Comparison of ENCODE assay signal across 1 cellular context in the genomic region with DNA sequence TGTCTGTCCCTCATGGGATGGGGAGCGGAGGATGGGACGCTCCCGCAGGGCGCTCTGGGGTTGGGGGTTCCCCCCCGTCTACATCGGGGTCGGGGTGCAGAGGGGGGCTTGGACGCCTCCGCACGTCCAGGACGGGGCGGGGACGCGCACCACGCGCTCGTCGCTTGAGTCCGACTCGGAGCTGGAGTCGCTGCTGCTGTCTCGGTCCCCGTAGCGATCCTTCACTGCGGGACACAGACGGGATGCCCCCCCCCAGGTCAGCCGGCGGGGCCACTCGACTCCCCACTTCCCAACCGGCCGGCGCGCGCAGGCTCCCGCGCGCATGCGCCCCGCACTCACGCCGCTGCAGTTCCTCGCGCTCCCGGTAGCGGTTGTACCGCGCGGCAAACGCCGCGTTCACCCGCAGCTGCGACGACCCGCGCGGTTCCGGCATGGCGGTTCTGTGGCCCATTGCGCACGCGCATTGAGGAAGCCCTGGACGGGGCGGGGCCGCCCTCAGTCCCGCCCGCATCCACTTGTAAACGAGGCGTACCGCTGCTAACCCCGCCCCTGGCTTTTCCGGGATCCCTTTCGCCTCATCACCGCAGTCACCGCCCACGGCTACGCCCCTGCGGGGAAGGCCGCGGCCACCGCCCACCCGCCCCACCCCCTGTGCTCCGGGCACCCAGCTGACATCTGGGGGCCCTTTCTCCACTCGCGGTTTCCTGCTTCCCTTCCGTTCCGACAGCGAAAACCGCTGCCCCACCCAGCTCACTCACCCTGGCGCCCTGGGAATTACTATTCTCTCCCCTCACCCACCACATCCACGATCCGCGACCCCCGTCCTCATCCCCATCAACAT.
A peak's percentile ranks its signal among the peaks of the same experiment; 100 is the strongest.
TF ChIP-seq lines count a peak whose summit lies in the region.

A gene (minus strand): TSS at position 444 of the 841 bp plus-strand sequence. CDS start 11 bp downstream, at position 433.

TF ChIP-seq in K562, 482 proteins besides CTCF, POLR2A, EP300 and RAD21 (continued from another document and continues in another):
- peak; percentile 93 for TF ChIP-seq RB1 (IDR thresholded peaks at IDR 0.05; ENCODE audit: low read depth)
- TF ChIP-seq, protein P1, sequence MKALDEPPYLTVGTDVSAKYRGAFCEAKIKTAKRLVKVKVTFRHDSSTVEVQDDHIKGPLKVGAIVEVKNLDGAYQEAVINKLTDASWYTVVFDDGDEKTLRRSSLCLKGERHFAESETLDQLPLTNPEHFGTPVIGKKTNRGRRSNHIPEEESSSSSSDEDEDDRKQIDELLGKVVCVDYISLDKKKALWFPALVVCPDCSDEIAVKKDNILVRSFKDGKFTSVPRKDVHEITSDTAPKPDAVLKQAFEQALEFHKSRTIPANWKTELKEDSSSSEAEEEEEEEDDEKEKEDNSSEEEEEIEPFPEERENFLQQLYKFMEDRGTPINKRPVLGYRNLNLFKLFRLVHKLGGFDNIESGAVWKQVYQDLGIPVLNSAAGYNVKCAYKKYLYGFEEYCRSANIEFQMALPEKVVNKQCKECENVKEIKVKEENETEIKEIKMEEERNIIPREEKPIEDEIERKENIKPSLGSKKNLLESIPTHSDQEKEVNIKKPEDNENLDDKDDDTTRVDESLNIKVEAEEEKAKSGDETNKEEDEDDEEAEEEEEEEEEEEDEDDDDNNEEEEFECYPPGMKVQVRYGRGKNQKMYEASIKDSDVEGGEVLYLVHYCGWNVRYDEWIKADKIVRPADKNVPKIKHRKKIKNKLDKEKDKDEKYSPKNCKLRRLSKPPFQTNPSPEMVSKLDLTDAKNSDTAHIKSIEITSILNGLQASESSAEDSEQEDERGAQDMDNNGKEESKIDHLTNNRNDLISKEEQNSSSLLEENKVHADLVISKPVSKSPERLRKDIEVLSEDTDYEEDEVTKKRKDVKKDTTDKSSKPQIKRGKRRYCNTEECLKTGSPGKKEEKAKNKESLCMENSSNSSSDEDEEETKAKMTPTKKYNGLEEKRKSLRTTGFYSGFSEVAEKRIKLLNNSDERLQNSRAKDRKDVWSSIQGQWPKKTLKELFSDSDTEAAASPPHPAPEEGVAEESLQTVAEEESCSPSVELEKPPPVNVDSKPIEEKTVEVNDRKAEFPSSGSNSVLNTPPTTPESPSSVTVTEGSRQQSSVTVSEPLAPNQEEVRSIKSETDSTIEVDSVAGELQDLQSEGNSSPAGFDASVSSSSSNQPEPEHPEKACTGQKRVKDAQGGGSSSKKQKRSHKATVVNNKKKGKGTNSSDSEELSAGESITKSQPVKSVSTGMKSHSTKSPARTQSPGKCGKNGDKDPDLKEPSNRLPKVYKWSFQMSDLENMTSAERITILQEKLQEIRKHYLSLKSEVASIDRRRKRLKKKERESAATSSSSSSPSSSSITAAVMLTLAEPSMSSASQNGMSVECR (CRISPR knock-in tag; IDR thresholded peaks at IDR 0.05), result peak; percentile 84
- TF ChIP-seq PHF20 (IDR thresholded peaks at IDR 0.05; ENCODE audit: partially characterized antibody), result peak; percentile 32
- TF ChIP-seq FOXK2 (conservative IDR thresholded peaks at IDR 0.05 in 1 of 2, IDR thresholded peaks at IDR 0.05 in 1 of 2; ENCODE audit: low read depth in 2 of 2), result peak; percentile 85 to 86
- TF ChIP-seq, protein P2, sequence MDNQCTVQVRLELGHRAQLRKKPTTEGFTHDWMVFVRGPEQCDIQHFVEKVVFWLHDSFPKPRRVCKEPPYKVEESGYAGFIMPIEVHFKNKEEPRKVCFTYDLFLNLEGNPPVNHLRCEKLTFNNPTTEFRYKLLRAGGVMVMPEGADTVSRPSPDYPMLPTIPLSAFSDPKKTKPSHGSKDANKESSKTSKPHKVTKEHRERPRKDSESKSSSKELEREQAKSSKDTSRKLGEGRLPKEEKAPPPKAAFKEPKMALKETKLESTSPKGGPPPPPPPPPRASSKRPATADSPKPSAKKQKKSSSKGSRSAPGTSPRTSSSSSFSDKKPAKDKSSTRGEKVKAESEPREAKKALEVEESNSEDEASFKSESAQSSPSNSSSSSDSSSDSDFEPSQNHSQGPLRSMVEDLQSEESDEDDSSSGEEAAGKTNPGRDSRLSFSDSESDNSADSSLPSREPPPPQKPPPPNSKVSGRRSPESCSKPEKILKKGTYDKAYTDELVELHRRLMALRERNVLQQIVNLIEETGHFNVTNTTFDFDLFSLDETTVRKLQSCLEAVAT (IDR thresholded peaks at IDR 0.05), result no peak
- no peak for TF ChIP-seq FOSL1 (tag; conservative IDR thresholded peaks at IDR 0.05)
- TF ChIP-seq C11orf30 (IDR thresholded peaks at IDR 0.05; ENCODE audit: low read depth), result no peak
- TF ChIP-seq TCF7L2 (IDR thresholded peaks at IDR 0.05; ENCODE audit: low read depth, low read length), result no peak
- TF ChIP-seq TEAD4 (IDR thresholded peaks at IDR 0.05; ENCODE audit: low read length), result no peak
- no peak for TF ChIP-seq TEAD4 (CRISPR knock-in tag; IDR thresholded peaks at IDR 0.05; ENCODE audit: borderline replicate concordance)
- TF ChIP-seq, protein P3, sequence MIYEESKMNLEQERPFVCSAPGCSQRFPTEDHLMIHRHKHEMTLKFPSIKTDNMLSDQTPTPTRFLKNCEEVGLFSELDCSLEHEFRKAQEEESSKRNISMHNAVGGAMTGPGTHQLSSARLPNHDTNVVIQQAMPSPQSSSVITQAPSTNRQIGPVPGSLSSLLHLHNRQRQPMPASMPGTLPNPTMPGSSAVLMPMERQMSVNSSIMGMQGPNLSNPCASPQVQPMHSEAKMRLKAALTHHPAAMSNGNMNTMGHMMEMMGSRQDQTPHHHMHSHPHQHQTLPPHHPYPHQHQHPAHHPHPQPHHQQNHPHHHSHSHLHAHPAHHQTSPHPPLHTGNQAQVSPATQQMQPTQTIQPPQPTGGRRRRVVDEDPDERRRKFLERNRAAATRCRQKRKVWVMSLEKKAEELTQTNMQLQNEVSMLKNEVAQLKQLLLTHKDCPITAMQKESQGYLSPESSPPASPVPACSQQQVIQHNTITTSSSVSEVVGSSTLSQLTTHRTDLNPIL (CRISPR knock-in tag; IDR thresholded peaks at IDR 0.05), result no peak
- TF ChIP-seq CBX1 (IDR thresholded peaks at IDR 0.05; ENCODE audit: low read depth), result peak; percentile 71; the same call in 1 of the 2 replicates
- TF ChIP-seq ZNF444 (CRISPR knock-in tag; IDR thresholded peaks at IDR 0.05), result no peak
- 0 out of 2 replicates have a peak, but pooled peaks have one; percentile 7 for TF ChIP-seq ZNF766 (CRISPR knock-in tag; conservative IDR thresholded peaks at IDR 0.05)
- TF ChIP-seq MYC (IDR thresholded peaks at IDR 0.05; ENCODE audit: low read depth, low read length), result peak; percentile 90
- peak; percentile 79; the same call in 1 of the 2 replicates for TF ChIP-seq MYC (CRISPR knock-in tag; IDR thresholded peaks at IDR 0.05; ENCODE audit: borderline replicate concordance, low read depth)
- no peak for TF ChIP-seq KDM2B (CRISPR knock-in tag; IDR thresholded peaks at IDR 0.05)
- TF ChIP-seq, protein P4, sequence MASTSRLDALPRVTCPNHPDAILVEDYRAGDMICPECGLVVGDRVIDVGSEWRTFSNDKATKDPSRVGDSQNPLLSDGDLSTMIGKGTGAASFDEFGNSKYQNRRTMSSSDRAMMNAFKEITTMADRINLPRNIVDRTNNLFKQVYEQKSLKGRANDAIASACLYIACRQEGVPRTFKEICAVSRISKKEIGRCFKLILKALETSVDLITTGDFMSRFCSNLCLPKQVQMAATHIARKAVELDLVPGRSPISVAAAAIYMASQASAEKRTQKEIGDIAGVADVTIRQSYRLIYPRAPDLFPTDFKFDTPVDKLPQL (IDR thresholded peaks at IDR 0.05; ENCODE audit: extremely low read depth, insufficient read length), result no peak
- TF ChIP-seq, protein P5, sequence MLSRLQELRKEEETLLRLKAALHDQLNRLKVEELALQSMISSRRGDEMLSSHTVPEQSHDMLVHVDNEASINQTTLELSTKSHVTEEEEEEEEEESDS (CRISPR knock-in tag; IDR thresholded peaks at IDR 0.05), result no peak
- peak; percentile 89 for TF ChIP-seq CTBP1 (IDR thresholded peaks at IDR 0.05; ENCODE audit: borderline replicate concordance)
- no peak for TF ChIP-seq ZBED1 (IDR thresholded peaks at IDR 0.05)
- no peak for TF ChIP-seq RAD51 (IDR thresholded peaks at IDR 0.05; ENCODE audit: borderline replicate concordance, low read depth)
- TF ChIP-seq SRF (CRISPR knock-in tag; IDR thresholded peaks at IDR 0.05), result peak in 1 of 2 experiments; percentile 68; a peak in 1 of 4 replicates
- peak; percentile 77; the same call in 1 of the 2 replicates for TF ChIP-seq PHF8 (IDR thresholded peaks at IDR 0.05; ENCODE audit: borderline replicate concordance, low read length)
- TF ChIP-seq, protein P6, sequence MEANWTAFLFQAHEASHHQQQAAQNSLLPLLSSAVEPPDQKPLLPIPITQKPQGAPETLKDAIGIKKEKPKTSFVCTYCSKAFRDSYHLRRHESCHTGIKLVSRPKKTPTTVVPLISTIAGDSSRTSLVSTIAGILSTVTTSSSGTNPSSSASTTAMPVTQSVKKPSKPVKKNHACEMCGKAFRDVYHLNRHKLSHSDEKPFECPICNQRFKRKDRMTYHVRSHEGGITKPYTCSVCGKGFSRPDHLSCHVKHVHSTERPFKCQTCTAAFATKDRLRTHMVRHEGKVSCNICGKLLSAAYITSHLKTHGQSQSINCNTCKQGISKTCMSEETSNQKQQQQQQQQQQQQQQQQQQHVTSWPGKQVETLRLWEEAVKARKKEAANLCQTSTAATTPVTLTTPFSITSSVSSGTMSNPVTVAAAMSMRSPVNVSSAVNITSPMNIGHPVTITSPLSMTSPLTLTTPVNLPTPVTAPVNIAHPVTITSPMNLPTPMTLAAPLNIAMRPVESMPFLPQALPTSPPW (CRISPR knock-in tag; IDR thresholded peaks at IDR 0.05), result peak; percentile 81
- no peak for TF ChIP-seq HLTF (IDR thresholded peaks at IDR 0.05)
- TF ChIP-seq, protein P7, sequence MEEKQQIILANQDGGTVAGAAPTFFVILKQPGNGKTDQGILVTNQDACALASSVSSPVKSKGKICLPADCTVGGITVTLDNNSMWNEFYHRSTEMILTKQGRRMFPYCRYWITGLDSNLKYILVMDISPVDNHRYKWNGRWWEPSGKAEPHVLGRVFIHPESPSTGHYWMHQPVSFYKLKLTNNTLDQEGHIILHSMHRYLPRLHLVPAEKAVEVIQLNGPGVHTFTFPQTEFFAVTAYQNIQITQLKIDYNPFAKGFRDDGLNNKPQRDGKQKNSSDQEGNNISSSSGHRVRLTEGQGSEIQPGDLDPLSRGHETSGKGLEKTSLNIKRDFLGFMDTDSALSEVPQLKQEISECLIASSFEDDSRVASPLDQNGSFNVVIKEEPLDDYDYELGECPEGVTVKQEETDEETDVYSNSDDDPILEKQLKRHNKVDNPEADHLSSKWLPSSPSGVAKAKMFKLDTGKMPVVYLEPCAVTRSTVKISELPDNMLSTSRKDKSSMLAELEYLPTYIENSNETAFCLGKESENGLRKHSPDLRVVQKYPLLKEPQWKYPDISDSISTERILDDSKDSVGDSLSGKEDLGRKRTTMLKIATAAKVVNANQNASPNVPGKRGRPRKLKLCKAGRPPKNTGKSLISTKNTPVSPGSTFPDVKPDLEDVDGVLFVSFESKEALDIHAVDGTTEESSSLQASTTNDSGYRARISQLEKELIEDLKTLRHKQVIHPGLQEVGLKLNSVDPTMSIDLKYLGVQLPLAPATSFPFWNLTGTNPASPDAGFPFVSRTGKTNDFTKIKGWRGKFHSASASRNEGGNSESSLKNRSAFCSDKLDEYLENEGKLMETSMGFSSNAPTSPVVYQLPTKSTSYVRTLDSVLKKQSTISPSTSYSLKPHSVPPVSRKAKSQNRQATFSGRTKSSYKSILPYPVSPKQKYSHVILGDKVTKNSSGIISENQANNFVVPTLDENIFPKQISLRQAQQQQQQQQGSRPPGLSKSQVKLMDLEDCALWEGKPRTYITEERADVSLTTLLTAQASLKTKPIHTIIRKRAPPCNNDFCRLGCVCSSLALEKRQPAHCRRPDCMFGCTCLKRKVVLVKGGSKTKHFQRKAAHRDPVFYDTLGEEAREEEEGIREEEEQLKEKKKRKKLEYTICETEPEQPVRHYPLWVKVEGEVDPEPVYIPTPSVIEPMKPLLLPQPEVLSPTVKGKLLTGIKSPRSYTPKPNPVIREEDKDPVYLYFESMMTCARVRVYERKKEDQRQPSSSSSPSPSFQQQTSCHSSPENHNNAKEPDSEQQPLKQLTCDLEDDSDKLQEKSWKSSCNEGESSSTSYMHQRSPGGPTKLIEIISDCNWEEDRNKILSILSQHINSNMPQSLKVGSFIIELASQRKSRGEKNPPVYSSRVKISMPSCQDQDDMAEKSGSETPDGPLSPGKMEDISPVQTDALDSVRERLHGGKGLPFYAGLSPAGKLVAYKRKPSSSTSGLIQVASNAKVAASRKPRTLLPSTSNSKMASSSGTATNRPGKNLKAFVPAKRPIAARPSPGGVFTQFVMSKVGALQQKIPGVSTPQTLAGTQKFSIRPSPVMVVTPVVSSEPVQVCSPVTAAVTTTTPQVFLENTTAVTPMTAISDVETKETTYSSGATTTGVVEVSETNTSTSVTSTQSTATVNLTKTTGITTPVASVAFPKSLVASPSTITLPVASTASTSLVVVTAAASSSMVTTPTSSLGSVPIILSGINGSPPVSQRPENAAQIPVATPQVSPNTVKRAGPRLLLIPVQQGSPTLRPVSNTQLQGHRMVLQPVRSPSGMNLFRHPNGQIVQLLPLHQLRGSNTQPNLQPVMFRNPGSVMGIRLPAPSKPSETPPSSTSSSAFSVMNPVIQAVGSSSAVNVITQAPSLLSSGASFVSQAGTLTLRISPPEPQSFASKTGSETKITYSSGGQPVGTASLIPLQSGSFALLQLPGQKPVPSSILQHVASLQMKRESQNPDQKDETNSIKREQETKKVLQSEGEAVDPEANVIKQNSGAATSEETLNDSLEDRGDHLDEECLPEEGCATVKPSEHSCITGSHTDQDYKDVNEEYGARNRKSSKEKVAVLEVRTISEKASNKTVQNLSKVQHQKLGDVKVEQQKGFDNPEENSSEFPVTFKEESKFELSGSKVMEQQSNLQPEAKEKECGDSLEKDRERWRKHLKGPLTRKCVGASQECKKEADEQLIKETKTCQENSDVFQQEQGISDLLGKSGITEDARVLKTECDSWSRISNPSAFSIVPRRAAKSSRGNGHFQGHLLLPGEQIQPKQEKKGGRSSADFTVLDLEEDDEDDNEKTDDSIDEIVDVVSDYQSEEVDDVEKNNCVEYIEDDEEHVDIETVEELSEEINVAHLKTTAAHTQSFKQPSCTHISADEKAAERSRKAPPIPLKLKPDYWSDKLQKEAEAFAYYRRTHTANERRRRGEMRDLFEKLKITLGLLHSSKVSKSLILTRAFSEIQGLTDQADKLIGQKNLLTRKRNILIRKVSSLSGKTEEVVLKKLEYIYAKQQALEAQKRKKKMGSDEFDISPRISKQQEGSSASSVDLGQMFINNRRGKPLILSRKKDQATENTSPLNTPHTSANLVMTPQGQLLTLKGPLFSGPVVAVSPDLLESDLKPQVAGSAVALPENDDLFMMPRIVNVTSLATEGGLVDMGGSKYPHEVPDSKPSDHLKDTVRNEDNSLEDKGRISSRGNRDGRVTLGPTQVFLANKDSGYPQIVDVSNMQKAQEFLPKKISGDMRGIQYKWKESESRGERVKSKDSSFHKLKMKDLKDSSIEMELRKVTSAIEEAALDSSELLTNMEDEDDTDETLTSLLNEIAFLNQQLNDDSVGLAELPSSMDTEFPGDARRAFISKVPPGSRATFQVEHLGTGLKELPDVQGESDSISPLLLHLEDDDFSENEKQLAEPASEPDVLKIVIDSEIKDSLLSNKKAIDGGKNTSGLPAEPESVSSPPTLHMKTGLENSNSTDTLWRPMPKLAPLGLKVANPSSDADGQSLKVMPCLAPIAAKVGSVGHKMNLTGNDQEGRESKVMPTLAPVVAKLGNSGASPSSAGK (IDR thresholded peaks at IDR 0.05), result peak; percentile 95
- TF ChIP-seq ATF1 (CRISPR knock-in tag; IDR thresholded peaks at IDR 0.05), result no peak
- TF ChIP-seq ATF1 (tag; IDR thresholded peaks at IDR 0.05), result peak; percentile 55; the same call in 1 of the 2 replicates
- TF ChIP-seq ZNF3 (CRISPR knock-in tag; IDR thresholded peaks at IDR 0.05), result no peak
- TF ChIP-seq SMAD1 (IDR thresholded peaks at IDR 0.05; ENCODE audit: low read depth, low read length, partially characterized antibody), result peak; percentile 30
- no peak for TF ChIP-seq PCBP2 (IDR thresholded peaks at IDR 0.05; ENCODE audit: low read depth, low read length, poor library complexity, severe bottlenecking)
- 0 out of 2 replicates have a peak, but pooled peaks have one; percentile 31 for TF ChIP-seq E2F3 (CRISPR knock-in tag; IDR thresholded peaks at IDR 0.05)
- no peak for TF ChIP-seq MEF2D (tag; conservative IDR thresholded peaks at IDR 0.05; ENCODE audit: low read depth)
- TF ChIP-seq CC2D1A (IDR thresholded peaks at IDR 0.05), result no peak
- no peak for TF ChIP-seq ZNF12 (CRISPR knock-in tag; IDR thresholded peaks at IDR 0.05)
